ENCODE assay signal across 18 cellular contexts in genomic region chr10:11548763-11549089, GRCh38.
"Had no signal": no experiment of that assay in that cellular context is flagged by ENCODE, and none has a peak within 500 bp of the region (broad histone marks: within the 10 kb centered on the region; RNA-seq: fewer than 3 reads in every experiment).

No MANE protein-coding gene starts in this region.

- H3K27ac ChIP-seq: ascending aorta, breast epithelium, epithelial cell of prostate, upper lobe of left lung had no signal

- H3K4me1 ChIP-seq: ascending aorta, breast epithelium had no signal

- H3K27me3 ChIP-seq: ascending aorta, breast epithelium, upper lobe of left lung had no signal

- H3K9me3 Mint-ChIP-seq: natural killer cell treated with Interleukin-12 subunit alpha and Interleukin-12 subunit beta and Interleukin-15 and Interleukin-18, amount 100 ng/mL, for 72 hours; stimulated activated naive CD8-positive, alpha-beta T cell treated with anti-CD3 and anti-CD28 coated beads, Interleukin-15, amount 100 ng/mL, for 72 hours had no signal

- H3K4me3 ChIP-seq: ascending aorta, breast epithelium, upper lobe of left lung had no signal

- ATAC-seq: left ventricle myocardium superior; natural killer cell treated with Interleukin-12 subunit alpha and Interleukin-12 subunit beta and Interleukin-15 and Interleukin-18, amount 100 ng/mL, for 72 hours; stimulated activated naive CD8-positive, alpha-beta T cell treated with anti-CD3 and anti-CD28 coated beads, Interleukin-15, amount 100 ng/mL, for 72 hours had no signal

- H3K9me3 ChIP-seq: ascending aorta, breast epithelium, upper lobe of left lung had no signal

- DNase-seq: activated CD4-positive, alpha-beta T cell treated with anti-CD3 and anti-CD28 coated beads, Interleukin-2, amount 10 ng/mL, durations not matched to agents 7 days and 5 days; activated CD8-positive, alpha-beta memory T cell treated with anti-CD3 and anti-CD28 coated beads for 24 hours; activated naive CD4-positive, alpha-beta T cell; cerebellar nuclear complex; effector memory CD4-positive, alpha-beta T cell; head of caudate nucleus; kidney glomerular epithelial cell; left ventricle myocardium superior; mesenchymal stem cell; nucleus accumbens; small intestine; stimulated activated naive CD8-positive, alpha-beta T cell treated with anti-CD3 and anti-CD28 coated beads, Interleukin-15, amount 100 ng/mL, for 72 hours; T-helper 2 cell; upper lobe of left lung had no signal

- H3K36me3 Mint-ChIP-seq: natural killer cell treated with Interleukin-12 subunit alpha and Interleukin-12 subunit beta and Interleukin-15 and Interleukin-18, amount 100 ng/mL, for 72 hours had no signal

- H3K27me3 Mint-ChIP-seq: activated CD4-positive, alpha-beta T cell treated with anti-CD3 and anti-CD28 coated beads, Interleukin-2, amount 10 ng/mL, durations not matched to agents 7 days and 5 days; natural killer cell treated with Interleukin-12 subunit alpha and Interleukin-12 subunit beta and Interleukin-15 and Interleukin-18, amount 100 ng/mL, for 72 hours; stimulated activated naive CD8-positive, alpha-beta T cell treated with anti-CD3 and anti-CD28 coated beads, Interleukin-15, amount 100 ng/mL, for 72 hours had no signal

- H3K36me3 ChIP-seq: ascending aorta, breast epithelium, upper lobe of left lung had no signal

- H3K4me3 Mint-ChIP-seq: activated CD4-positive, alpha-beta T cell treated with anti-CD3 and anti-CD28 coated beads, Interleukin-2, amount 10 ng/mL, durations not matched to agents 7 days and 5 days; natural killer cell treated with Interleukin-12 subunit alpha and Interleukin-12 subunit beta and Interleukin-15 and Interleukin-18, amount 100 ng/mL, for 72 hours; stimulated activated naive CD8-positive, alpha-beta T cell treated with anti-CD3 and anti-CD28 coated beads, Interleukin-15, amount 100 ng/mL, for 72 hours had no signal

- H3K27ac Mint-ChIP-seq: activated CD4-positive, alpha-beta T cell treated with anti-CD3 and anti-CD28 coated beads, Interleukin-2, amount 10 ng/mL, durations not matched to agents 7 days and 5 days; natural killer cell treated with Interleukin-12 subunit alpha and Interleukin-12 subunit beta and Interleukin-15 and Interleukin-18, amount 100 ng/mL, for 72 hours; stimulated activated naive CD8-positive, alpha-beta T cell treated with anti-CD3 and anti-CD28 coated beads, Interleukin-15, amount 100 ng/mL, for 72 hours had no signal
